ENCODE assay signal across 1 cellular context in genomic region chr22:20428496-20429253, GRCh38.
TF ChIP-seq lines count a peak whose summit lies in the region.

No MANE protein-coding gene starts in this region.

TF ChIP-seq in H1, 55 proteins besides CTCF, POLR2A, EP300 and RAD21 (continued from another document):
- TF ChIP-seq EZH2 (IDR thresholded peaks at IDR 0.05; ENCODE audit: low read depth, low read length, severe bottlenecking) (no peak), NRF1 (IDR thresholded peaks at IDR 0.05; ENCODE audit: low read depth, low read length) (no peak), GABPA (IDR thresholded peaks at IDR 0.05; ENCODE audit: borderline replicate concordance, insufficient read depth, low read length) (no peak)
